Comparison of ENCODE assay signal across 10 cellular contexts in genomic region chr22:27474711-27475547, GRCh38.
DNase-seq lines count a peak whose midpoint lies in the region; ATAC-seq and TF ChIP-seq lines count a peak whose summit lies in the region.
"Had no signal": no experiment of that assay in that cellular context is flagged by ENCODE, and none has a peak within 500 bp of the region (broad histone marks: within the 10 kb centered on the region; RNA-seq: fewer than 3 reads in every experiment).

No MANE protein-coding gene starts in this region.

- no peak for TF ChIP-seq EP300 in sigmoid colon (IDR thresholded peaks at IDR 0.05)
- TF ChIP-seq EP300 in esophagus muscularis mucosa (IDR thresholded peaks at IDR 0.05): no peak

- H3K36me3 ChIP-seq in sigmoid colon (no peaks in the 10 kb centered on the region), esophagus muscularis mucosa (no peaks in the 10 kb centered on the region)

- intact Hi-C loops in sigmoid colon (cut with DNase I): no loop called here
- intact Hi-C loops in esophagus muscularis mucosa (cut with DNase I): no loop called here

- no peak for ATAC-seq in GM18858 (IDR thresholded peaks at IDR 0.05; ENCODE audit: unreplicated experiment)

- H3K4me3 ChIP-seq in fibroblast of pulmonary artery (replicated peaks; ENCODE audit: low read depth, low read length) (no peak overlapping the region), sigmoid colon (no peak overlapping the region), esophagus muscularis mucosa (no peak overlapping the region)

- TF ChIP-seq CTCF in fibroblast of pulmonary artery (IDR thresholded peaks at IDR 0.05; ENCODE audit: low read length, missing control alignments) (no peak), sigmoid colon (IDR thresholded peaks at IDR 0.05) (no peak), esophagus muscularis mucosa (IDR thresholded peaks at IDR 0.05) (no peak)

- TF ChIP-seq POLR2A in sigmoid colon (IDR thresholded peaks at IDR 0.05): no peak
- no peak for TF ChIP-seq POLR2A in esophagus muscularis mucosa (IDR thresholded peaks at IDR 0.05; ENCODE audit: low read depth)

- no peaks in the 10 kb centered on the region for H3K9me3 ChIP-seq in sigmoid colon
- no peaks in the 10 kb centered on the region for H3K9me3 ChIP-seq in esophagus muscularis mucosa

- H3K27ac ChIP-seq in sigmoid colon (no peak overlapping the region), esophagus muscularis mucosa (replicated peaks in 1 of 4) (no peak overlapping the region)

- DNase-seq in H4 (ENCODE audit: low spot score): peak; percentile 49
- peak; percentile 92 for DNase-seq in RPMI7951 (ENCODE audit: low read depth)
- peak; percentile 89 for DNase-seq in fibroblast of pulmonary artery (ENCODE audit: low read depth)
- peak; percentile 79 for DNase-seq in sigmoid colon
- DNase-seq in globus pallidus (ENCODE audit: low spot score): no peak
- DNase-seq in esophagus muscularis mucosa (ENCODE audit: extremely low spot score): no peak
- no peak for DNase-seq in SK-N-DZ (ENCODE audit: low spot score)
- DNase-seq: activated T-cell treated with anti-CD3 and anti-CD28 coated beads, Interleukin-2, amount 50 U/mL, for 48 hours; stimulated activated CD4-positive, alpha-beta T cell treated with anti-CD3 and anti-CD28 coated beads, Interleukin-4, amount 100 ng/mL, for 1 hour had no signal

- H3K27me3 ChIP-seq in sigmoid colon (no peaks in the 10 kb centered on the region), esophagus muscularis mucosa (no peaks in the 10 kb centered on the region)

- WGBS in sigmoid colon, 2 donors: 24 to 48% methylated on average over 12 of the region's 12 CpGs
- 26% methylated on average over 10 of the region's 12 CpGs for WGBS in esophagus muscularis mucosa

- peaks cover 0 to 11% (median 9%) of the 10 kb centered on the region in 4 donors for H3K4me1 ChIP-seq in sigmoid colon
- peaks cover 0 to 16% (median 13%) of the 10 kb centered on the region in 4 donors for H3K4me1 ChIP-seq in esophagus muscularis mucosa

Comparison
In these comparisons a context has a peak if more than half of its experiments do, and no peak if none do; other contexts are left out.
1. DNase-seq: peak in H4 (single experiment), RPMI7951 (single experiment), fibroblast of pulmonary artery (single experiment) and sigmoid colon (single experiment); none in globus pallidus (single experiment), esophagus muscularis mucosa (single experiment) and SK-N-DZ (single experiment).